Comparison of ENCODE assay signal across 12 cellular contexts in genomic region chr19:47330466-47330869, GRCh38. TPM values are rescaled to one million over a fixed set of nuclear protein-coding genes. Genes with fewer than 3 reads are reported as not detected.
A peak's percentile ranks its signal among the peaks of the same experiment; 100 is the strongest.
DNase-seq lines count a peak whose midpoint lies in the region; ATAC-seq and TF ChIP-seq lines count a peak whose summit lies in the region.
"Had no signal": no experiment of that assay in that cellular context is flagged by ENCODE, and none has a peak within 500 bp of the region (broad histone marks: within the 10 kb centered on the region; RNA-seq: fewer than 3 reads in every experiment).

No MANE protein-coding gene starts in this region.

- in situ Hi-C loops in brain microvascular endothelial cell (cut with HindIII; ENCODE audit: low pct_ligation_motif_present, low sequenced_read_pairs) = no loop called here
- in situ Hi-C loops in HAP-1 (cut with MboI; ENCODE audit: low sequenced_read_pairs) = no loop called here

- peaks cover 2% of the 10 kb centered on the region; the same call in 1 of the 2 replicates for H3K4me1 ChIP-seq in HAP-1
- H3K4me1 ChIP-seq: SJCRH30 had no signal

- DNase-seq in KG1 (lab: John Stamatoyannopoulos, UW) (peak; percentile 10), brain microvascular endothelial cell (peak; percentile 66), left lobe of liver (ENCODE audit: low spot score) (no peak), T1000 (lab: John Stamatoyannopoulos, UW) (no peak), occipital lobe (lab: John Stamatoyannopoulos, UW) (no peak), HAP-1 (ENCODE audit: low spot score in 2 of 2) (no peak)
- DNase-seq: GOT3, natural killer cell, NCI-H2081, SJCRH30 had no signal

- H3K36me3 ChIP-seq in brain microvascular endothelial cell (replicated peaks) (no peaks in the 10 kb centered on the region), HAP-1 (replicated peaks) (no peaks in the 10 kb centered on the region)
- H3K36me3 ChIP-seq: SJCRH30 had no signal

- peak; percentile 7 for TF ChIP-seq CTCF in brain microvascular endothelial cell (IDR thresholded peaks at IDR 0.05; ENCODE audit: low read depth, low read length, missing control alignments)

- H3K27ac ChIP-seq in brain microvascular endothelial cell (peak overlapping the region; percentile 69), skin epidermis (peak overlapping the region in 13 of 21 experiments; percentile 1 to 84 (median 44))
- H3K27ac ChIP-seq: SJCRH30 had no signal

- peak; percentile 64 for ATAC-seq in left lobe of liver
- ATAC-seq in GM18519 (IDR thresholded peaks at IDR 0.05; ENCODE audit: low FRiP score, unreplicated experiment) = no peak
- ATAC-seq: natural killer cell had no signal

- H3K4me3 ChIP-seq in brain microvascular endothelial cell (ENCODE audit: low read depth, low read length) (no peak overlapping the region), skin epidermis (no peak overlapping the region), HAP-1 (no peak overlapping the region)
- H3K4me3 ChIP-seq: SJCRH30 had no signal

- H3K27me3 ChIP-seq in brain microvascular endothelial cell (replicated peaks) = no peaks in the 10 kb centered on the region
- no peaks in the 10 kb centered on the region; the same call in 1 of the 2 replicates for H3K27me3 ChIP-seq in HAP-1 (ENCODE audit: low read depth)

- no peaks in the 10 kb centered on the region for H3K9me3 ChIP-seq in HAP-1
- H3K9me3 ChIP-seq: SJCRH30 had no signal

RNA-seq across cellular contexts. Expression of gene C5AR2, which starts 1.5 kb away (rescaled TPM):
- total RNA-seq in left lobe of liver = 2.2 TPM
- 0.31 TPM for total RNA-seq in occipital lobe
- total RNA-seq: SJCRH30 had no signal

RNA-seq across cellular contexts. Expression of gene DHX34, which starts 18.6 kb away (rescaled TPM):
- total RNA-seq in left lobe of liver (5.9 TPM), occipital lobe (10.8 TPM)

RNA-seq across cellular contexts. Expression of gene C5AR1, which starts 20.8 kb away (rescaled TPM):
- total RNA-seq in left lobe of liver (6.2 TPM), occipital lobe (0.16 TPM)
- total RNA-seq: SJCRH30 had no signal

RNA-seq across cellular contexts. Expression of gene INAFM1, which starts 55.8 kb away (rescaled TPM):
- total RNA-seq in left lobe of liver (5.6 TPM), occipital lobe (2.3 TPM)

Comparison
In these comparisons a context has a peak if more than half of its experiments do, and no peak if none do; other contexts are left out.
1. DNase-seq: peak in KG1 (single experiment) and brain microvascular endothelial cell (single experiment); none in left lobe of liver (single experiment), T1000 (single experiment), occipital lobe (single experiment) and HAP-1 (0 of 2).